In the genomic region with DNA sequence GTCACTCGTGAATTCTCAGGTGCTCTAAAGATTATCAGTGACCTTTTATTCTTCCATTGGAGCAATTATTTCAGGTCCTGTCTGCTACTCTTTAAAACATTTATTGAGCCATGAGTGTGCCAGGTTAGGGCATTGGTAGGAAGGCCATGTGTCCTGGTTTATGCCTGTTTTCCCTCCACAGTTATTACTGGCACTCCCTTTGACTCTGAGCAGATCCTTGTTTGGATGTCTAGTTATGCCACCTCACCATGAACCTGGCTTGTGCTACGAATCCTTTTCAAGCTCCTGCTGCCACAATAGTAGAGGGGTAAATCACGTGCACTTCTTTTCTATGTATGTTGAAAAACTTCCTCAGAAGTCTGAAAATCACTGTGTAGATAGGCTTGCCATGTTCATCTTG, we compare ENCODE assay signal across 8 cellular contexts.
"Had no signal": no experiment of that assay in that cellular context is flagged by ENCODE, and none has a peak within 500 bp of the region (broad histone marks: within the 10 kb centered on the region; RNA-seq: fewer than 3 reads in every experiment).

No MANE protein-coding gene starts in this region.

- H3K4me3 Mint-ChIP-seq: HFFc6, IgD-negative memory B cell had no signal

- H2AFZ ChIP-seq: GM23248 had no signal

- FAIRE-seq: HepG2 had no signal

- H3K36me3 Mint-ChIP-seq: IgD-negative memory B cell had no signal

- H3K27ac Mint-ChIP-seq: HFFc6, IgD-negative memory B cell had no signal

- H3K27me3 Mint-ChIP-seq: IgD-negative memory B cell had no signal

- H3K27ac ChIP-seq: GM23248, HL-60 had no signal

- H3K9ac ChIP-seq: GM23248 had no signal

- H3K36me3 ChIP-seq: HAP-1 had no signal

- H3K9me3 Mint-ChIP-seq: HFFc6, IgD-negative memory B cell had no signal

- H3K4me1 ChIP-seq: HAP-1 had no signal

- DNase-seq: GM23248, GOT3, H7, HFFc6 had no signal

- H3K4me3 ChIP-seq: GM23248, HAP-1 had no signal

- H3K9me3 ChIP-seq: HAP-1 had no signal
